23 cellular contexts compared by ENCODE assay signal in genomic region chr2:64950226-64951160, GRCh38. TPM values are rescaled to one million over a fixed set of nuclear protein-coding genes. Genes with fewer than 3 reads are reported as not detected.
DNase-seq lines count a peak whose midpoint lies in the region; ATAC-seq, FAIRE-seq and TF ChIP-seq lines count a peak whose summit lies in the region.
"Had no signal": no experiment of that assay in that cellular context is flagged by ENCODE, and none has a peak within 500 bp of the region (broad histone marks: within the 10 kb centered on the region; RNA-seq: fewer than 3 reads in every experiment).

No MANE protein-coding gene starts in this region.

- POLR2A ChIA-PET in IMR-90 (lab: Charles Lee; ENCODE audit: unreplicated experiment) (no interaction called here), WTC11 (lab: Charles Lee) (no interaction called here)

- H3K4me1 Mint-ChIP-seq in WTC11 = peaks cover 25% of the 10 kb centered on the region

- H3K36me3 Mint-ChIP-seq in WTC11 = peaks cover 4% of the 10 kb centered on the region

- WGBS in IMR-90 (ENCODE audit: extremely low coverage in 2 of 2, insufficient read length in 1 of 2), 2 experiments = 87% methylated on average over 8 of the region's 14 CpGs; no CpG with 5 or more reads in 1 of the 2 experiments
- 81% methylated on average over 14 of the region's 14 CpGs for WGBS in smooth muscle cell (ENCODE audit: low lambda C conversion rate)

- H3K27me3 ChIP-seq in BLaER1 (no peaks in the 10 kb centered on the region), IMR-90 (ENCODE audit: control insufficient read depth, insufficient read depth, low read length) (no peaks in the 10 kb centered on the region; the same call in none of the 2 replicates), keratinocyte (ENCODE audit: control insufficient read depth, extremely low read depth, insufficient read depth, low read length) (no peaks in the 10 kb centered on the region), smooth muscle cell (ENCODE audit: low read depth) (no peaks in the 10 kb centered on the region)
- H3K27me3 ChIP-seq: colonic mucosa, gastroesophageal sphincter, upper lobe of left lung had no signal

- no peak overlapping the region; the same call in 1 of the 2 replicates for H3K23ac ChIP-seq in IMR-90 (ENCODE audit: low read depth, low read length)

- intact Hi-C loops in IMR-90 (cut with micrococcal nuclease) = loop anchor here (5.0 kb wide), 1 partner anchor 37 kb away; the partner anchor contains the start of gene SLC1A4

- no peaks in the 10 kb centered on the region for H3K27me3 Mint-ChIP-seq in WTC11 (ENCODE audit: low read depth)
- H3K27me3 Mint-ChIP-seq: activated naive CD4-positive, alpha-beta T cell treated with anti-CD3 and anti-CD28 coated beads, Interleukin-2, amount 10 ng/mL, durations not matched to agents 7 days and 5 days had no signal

- H3K4me1 ChIP-seq in BLaER1 = peaks cover 47% of the 10 kb centered on the region
- H3K4me1 ChIP-seq in IMR-90 (ENCODE audit: control insufficient read depth, insufficient read depth, low read length) = peaks cover 22% of the 10 kb centered on the region
- peaks cover 51% of the 10 kb centered on the region for H3K4me1 ChIP-seq in keratinocyte (ENCODE audit: control insufficient read depth, extremely low read depth, insufficient read depth, low read length)
- H3K4me1 ChIP-seq in smooth muscle cell (ENCODE audit: low read depth) = peaks cover 12% of the 10 kb centered on the region
- H3K4me1 ChIP-seq: colonic mucosa, gastroesophageal sphincter, left ventricle myocardium inferior had no signal

- H4K91ac ChIP-seq in IMR-90 (ENCODE audit: insufficient read depth, low read depth, low read length) = no peak overlapping the region

- 0 out of 2 replicates have a peak overlapping the region, but pooled peaks have one; percentile 20 for H2BK20ac ChIP-seq in IMR-90 (ENCODE audit: low read depth, low read length)

- H2BK120ac ChIP-seq in IMR-90 (ENCODE audit: low read depth, low read length) = no peak overlapping the region

- H3K56ac ChIP-seq in IMR-90 (ENCODE audit: extremely low read depth, insufficient read depth, low read length) = no peak overlapping the region

- 0 out of 4 replicates have a peak, but pooled peaks cover 0 to 4% of the 10 kb centered on the region in 2 experiments for H3K79me1 ChIP-seq in IMR-90 (ENCODE audit: low read depth in 1 of 2, low read length in 2 of 2)

- no peak overlapping the region for H4K8ac ChIP-seq in IMR-90 (ENCODE audit: low read depth in 2 of 2, low read length in 2 of 2)

- H3K9me1 ChIP-seq in IMR-90 (ENCODE audit: insufficient read depth, low read length) (peaks cover 21% of the 10 kb centered on the region), keratinocyte (ENCODE audit: control insufficient read depth, extremely low read depth, insufficient read depth, low read length) (no peaks in the 10 kb centered on the region)

- no peak overlapping the region for H3K18ac ChIP-seq in IMR-90 (ENCODE audit: low read depth, low read length)

- no TSS peak for BruUV-seq in IMR-90 (replicated peaks; lab: Mats Ljungman, UMichigan)

- H3K9ac ChIP-seq in BLaER1 = no peak overlapping the region
- H3K9ac ChIP-seq in IMR-90 (ENCODE audit: low read depth, low read length) = no peak overlapping the region
- H3K9ac ChIP-seq in keratinocyte (ENCODE audit: control insufficient read depth, extremely low read depth, insufficient read depth, low read length) = peak overlapping the region; percentile 46
- no peak overlapping the region for H3K9ac ChIP-seq in smooth muscle cell (ENCODE audit: low read depth)

- ATAC-seq in IMR-90 (ENCODE audit: low read depth) (no peak), WTC11 (peak; percentile 67), HG03469 (IDR thresholded peaks at IDR 0.05; ENCODE audit: unreplicated experiment) (no peak), HG03460 (IDR thresholded peaks at IDR 0.05; ENCODE audit: unreplicated experiment) (no peak)
- ATAC-seq: gastroesophageal sphincter had no signal

- in situ Hi-C loops in IMR-90 (cut with MboI; ENCODE audit: low sequenced_read_pairs) = no loop called here

- H3K4me3 ChIP-seq in BLaER1 = no peak overlapping the region
- H3K4me3 ChIP-seq in IMR-90 (ENCODE audit: insufficient read depth, low read depth, low read length) = no peak overlapping the region
- peak overlapping the region; percentile 8 to 48 (median 29) for H3K4me3 ChIP-seq in keratinocyte (ENCODE audit: control insufficient read depth in 2 of 3, extremely low read depth in 1 of 3, insufficient read depth in 2 of 3, low read depth in 1 of 3, low read length in 3 of 3)
- H3K4me3 ChIP-seq in smooth muscle cell = no peak overlapping the region
- H3K4me3 ChIP-seq: colonic mucosa, gastroesophageal sphincter, left ventricle myocardium inferior, upper lobe of left lung had no signal

- H3K36me3 ChIP-seq in BLaER1 (no peaks in the 10 kb centered on the region), IMR-90 (ENCODE audit: control insufficient read depth, insufficient read depth, low read length) (no peaks in the 10 kb centered on the region), keratinocyte (ENCODE audit: control insufficient read depth in 2 of 2, extremely low read depth in 1 of 2, insufficient read depth in 2 of 2, low read length in 2 of 2) (no peaks in the 10 kb centered on the region), smooth muscle cell (ENCODE audit: low read depth) (no peaks in the 10 kb centered on the region)
- H3K36me3 ChIP-seq: colonic mucosa, gastroesophageal sphincter, left ventricle myocardium inferior, upper lobe of left lung had no signal

- H3K79me2 ChIP-seq in keratinocyte (ENCODE audit: control insufficient read depth, insufficient read depth, low read length) = no peaks in the 10 kb centered on the region
- no peaks in the 10 kb centered on the region for H3K79me2 ChIP-seq in smooth muscle cell (ENCODE audit: low read depth)

- no peak overlapping the region for H2BK5ac ChIP-seq in IMR-90 (ENCODE audit: low read depth, low read length, poor library complexity, severe bottlenecking)

- no peak overlapping the region for H2AK5ac ChIP-seq in IMR-90 (ENCODE audit: low read depth, low read length)

- peak overlapping the region; percentile 84 for H3K27ac Mint-ChIP-seq in WTC11
- H3K27ac Mint-ChIP-seq: activated naive CD4-positive, alpha-beta T cell treated with anti-CD3 and anti-CD28 coated beads, Interleukin-2, amount 10 ng/mL, durations not matched to agents 7 days and 5 days; H9 had no signal

- H2AK9ac ChIP-seq in IMR-90 (replicated peaks; ENCODE audit: low read depth, low read length, poor library complexity) = no peak overlapping the region

- FAIRE-seq in keratinocyte (lab: Jason Lieb, UNC) = peak; percentile 91

- H3K4ac ChIP-seq in IMR-90 (ENCODE audit: low read depth, low read length) = peak overlapping the region; percentile 20; the same call in 1 of the 2 replicates

- peak; percentile 43 for DNase-seq in IMR-90
- no peak for DNase-seq in WTC11 (ENCODE audit: low spot score)
- DNase-seq in keratinocyte (ENCODE audit: low read depth, low spot score) = peak; percentile 78
- DNase-seq in smooth muscle cell (lab: John Stamatoyannopoulos, UW; ENCODE audit: unreplicated experiment) = no peak
- DNase-seq in DMS53 (lab: John Stamatoyannopoulos, UW) = no peak
- DNase-seq: activated CD4-positive, alpha-beta T cell treated with anti-CD3 and anti-CD28 coated beads, Interleukin-2, amount 50 U/mL, for 48 hours; activated naive CD4-positive, alpha-beta T cell treated with anti-CD3 and anti-CD28 coated beads, Interleukin-2, amount 10 ng/mL, durations not matched to agents 7 days and 5 days; colonic mucosa; DMS153; H9; left ventricle myocardium inferior; NCI-H1694; NCI-H226; nucleus accumbens; SHP77; stimulated activated naive CD4-positive, alpha-beta T cell treated with Interleukin-2 at 50 U/mL for 16 hours; upper lobe of left lung had no signal

- TF ChIP-seq CTCF in IMR-90 (conservative IDR thresholded peaks at IDR 0.05; ENCODE audit: low read depth, low read length) (no peak), WTC11 (IDR thresholded peaks at IDR 0.05) (no peak), keratinocyte (optimal IDR thresholded peaks at IDR 0.05 in 1 of 3, IDR thresholded peaks at IDR 0.05 in 1 of 3, conservative IDR thresholded peaks at IDR 0.05 in 1 of 3; ENCODE audit: extremely low read depth in 1 of 3, insufficient read depth in 2 of 3, low read length in 3 of 3) (no peak), smooth muscle cell (IDR thresholded peaks at IDR 0.05; ENCODE audit: borderline replicate concordance, insufficient read depth, poor library complexity, severe bottlenecking) (no peak)

- no peaks in the 10 kb centered on the region for H4K20me1 ChIP-seq in BLaER1
- H4K20me1 ChIP-seq in IMR-90 (ENCODE audit: insufficient read depth, low read length) = peaks cover 4% of the 10 kb centered on the region; the same call in 1 of the 2 replicates
- H4K20me1 ChIP-seq in keratinocyte (ENCODE audit: control insufficient read depth, extremely low read depth, insufficient read depth, low read length) = no peaks in the 10 kb centered on the region
- no peaks in the 10 kb centered on the region for H4K20me1 ChIP-seq in smooth muscle cell (ENCODE audit: low read depth)

- H3K14ac ChIP-seq in IMR-90 (replicated peaks; ENCODE audit: low read depth, low read length) = 0 out of 2 replicates have a peak overlapping the region, but pooled peaks have one; percentile 1

- H3K27ac ChIP-seq in BLaER1 (no peak overlapping the region), IMR-90 (ENCODE audit: insufficient read depth, low read length) (no peak overlapping the region), keratinocyte (ENCODE audit: control insufficient read depth, insufficient read depth, low read length) (peak overlapping the region; percentile 92), smooth muscle cell (ENCODE audit: low read depth) (no peak overlapping the region)
- H3K27ac ChIP-seq: C4-2B, colonic mucosa, gastroesophageal sphincter, left ventricle myocardium inferior, upper lobe of left lung, VCaP had no signal

- H3K4me3 Mint-ChIP-seq in WTC11 = no peak overlapping the region
- H3K4me3 Mint-ChIP-seq: activated naive CD4-positive, alpha-beta T cell treated with anti-CD3 and anti-CD28 coated beads, Interleukin-2, amount 10 ng/mL, durations not matched to agents 7 days and 5 days; H9 had no signal

- peak overlapping the region; percentile 73; the same call in 1 of the 2 replicates for H3K4me2 ChIP-seq in BLaER1
- no peak overlapping the region for H3K4me2 ChIP-seq in IMR-90 (ENCODE audit: low read depth, low read length)
- H3K4me2 ChIP-seq in keratinocyte (ENCODE audit: control insufficient read depth, extremely low read depth, insufficient read depth, low read depth, low read length) = peak overlapping the region; percentile 88
- no peak overlapping the region for H3K4me2 ChIP-seq in smooth muscle cell

- H2AFZ ChIP-seq in IMR-90 (replicated peaks; ENCODE audit: low read length, poor library complexity) (no peak overlapping the region), keratinocyte (ENCODE audit: control insufficient read depth, low read length) (no peak overlapping the region), smooth muscle cell (ENCODE audit: low read depth) (no peak overlapping the region)

- TF ChIP-seq RAD21 in IMR-90 (IDR thresholded peaks at IDR 0.05; ENCODE audit: low read length) = no peak

- CTCF ChIA-PET in IMR-90 (lab: Yijun Ruan, JAX) = interaction anchor here (0.6 kb wide), 1 partner anchor 98 kb away, joined by 3 read pairs; no protein-coding TSS in a partner anchor
- CTCF ChIA-PET in WTC11 (lab: Charles Lee) = no interaction called here

- no peak overlapping the region; the same call in 2 of the 3 replicates for H2BK15ac ChIP-seq in IMR-90 (ENCODE audit: low read depth, low read length)

- TF ChIP-seq POLR2A in IMR-90 (IDR thresholded peaks at IDR 0.05; ENCODE audit: low read depth, low read length) = no peak

- H4K5ac ChIP-seq in IMR-90 (ENCODE audit: low read depth, low read length) = no peak overlapping the region

- dilution Hi-C loops in IMR-90 (cut with HindIII; ENCODE audit: low sequenced_read_pairs, unreplicated experiment) = no loop called here
- dilution Hi-C loops in keratinocyte (cut with MboI; ENCODE audit: extremely low pct_ligation_motif_present, low sequenced_read_pairs) = no loop called here

- H3K9me3 ChIP-seq in BLaER1 (peaks cover 10% of the 10 kb centered on the region), IMR-90 (ENCODE audit: control insufficient read depth, insufficient read depth, low read length) (no peaks in the 10 kb centered on the region), keratinocyte (ENCODE audit: control insufficient read depth, low read depth, low read length) (no peaks in the 10 kb centered on the region), smooth muscle cell (replicated peaks; ENCODE audit: low read depth) (no peaks in the 10 kb centered on the region)
- H3K9me3 ChIP-seq: colonic mucosa, gastroesophageal sphincter had no signal

- peaks cover 2% of the 10 kb centered on the region for H3K9me3 Mint-ChIP-seq in WTC11

- peaks cover 8% of the 10 kb centered on the region for H3F3A ChIP-seq in smooth muscle cell (ENCODE audit: low read depth)

RNA-seq across cellular contexts. Expression of gene SLC1A4, which starts 38.7 kb away (rescaled TPM):
- 6.9 and 8.1 TPM in 2 replicates for total RNA-seq in IMR-90 (2012; rRNA removed)
- 5.9 and 6.8 TPM in 2 replicates for polyA plus RNA-seq in IMR-90 (2012; rRNA removed)
- polyA plus RNA-seq in IMR-90 (2012; cell fraction: cytosol; rRNA removed) = 3.6 and 4.9 TPM in 2 replicates
- polyA plus RNA-seq in IMR-90 (2012; cell fraction: nucleus; rRNA removed; ENCODE audit: low replicate concordance) = 5.5 and 6.4 TPM in 2 replicates
- total RNA-seq in WTC11 (2021) = 0.73 to 1.6 TPM (median 0.80 TPM) in 3 replicates
- polyA plus RNA-seq in keratinocyte = 6.3 to 9.2 TPM (median 8.2 TPM) in 3 replicates
- 8.0 TPM for polyA plus RNA-seq in keratinocyte (2011; ENCODE audit: low read depth)
- polyA plus RNA-seq in keratinocyte (2011; cell fraction: cytosol; rRNA removed) = 6.0 and 7.4 TPM in 2 replicates
- polyA plus RNA-seq in keratinocyte (2011; cell fraction: nucleus; rRNA removed) = 16.6 and 17.1 TPM in 2 replicates
- 8.3 and 9.0 TPM in 2 replicates for polyA plus RNA-seq in keratinocyte (2012; ENCODE audit: low replicate concordance)
- 14.6 to 32.8 TPM (median 16.0 TPM) in 3 replicates for polyA minus RNA-seq in keratinocyte
- 16.1 TPM for polyA minus RNA-seq in keratinocyte (2011; cell fraction: cytosol; rRNA and poly(A)+ RNA removed)
- 15.9 and 19.9 TPM in 2 replicates for polyA minus RNA-seq in keratinocyte (2011; cell fraction: nucleus; rRNA and poly(A)+ RNA removed)
- total RNA-seq in smooth muscle cell = 11.9 and 14.2 TPM in 2 replicates
- 13.8 and 16.9 TPM in 2 replicates for polyA plus RNA-seq in smooth muscle cell

Comparison
In these comparisons a context has a peak if more than half of its experiments do, and no peak if none do; other contexts are left out.
1. H3K4me2 ChIP-seq: peak in BLaER1 (single experiment) and keratinocyte (single experiment); none in IMR-90 (single experiment) and smooth muscle cell (single experiment).
2. H3K4me3 ChIP-seq: peak in keratinocyte (3 of 3); none in BLaER1 (single experiment), IMR-90 (single experiment) and smooth muscle cell (single experiment).
3. DNase-seq: peak in IMR-90 (single experiment) and keratinocyte (single experiment); none in WTC11 (single experiment), smooth muscle cell (single experiment) and DMS53 (single experiment).